ENCODE assay signal across 19 cellular contexts in genomic region chr3:36695769-36696137, GRCh38.
A peak's percentile ranks its signal among the peaks of the same experiment; 100 is the strongest.
DNase-seq lines count a peak whose midpoint lies in the region; ATAC-seq and TF ChIP-seq lines count a peak whose summit lies in the region.
"Had no signal": no experiment of that assay in that cellular context is flagged by ENCODE, and none has a peak within 500 bp of the region (broad histone marks: within the 10 kb centered on the region; RNA-seq: fewer than 3 reads in every experiment).

No MANE protein-coding gene starts in this region.

- in situ Hi-C loops in astrocyte of the spinal cord (cut with HindIII; ENCODE audit: low sequenced_read_pairs), result no loop called here

- BruUV-seq in PC-9 (replicated peaks; lab: Mats Ljungman, UMichigan), result no TSS peak

- H3K4me3 ChIP-seq in AG04449 (ENCODE audit: low read depth, low read length), result no peak overlapping the region
- H3K4me3 ChIP-seq in astrocyte of the spinal cord (ENCODE audit: low read depth, low read length), result no peak overlapping the region
- no peak overlapping the region for H3K4me3 ChIP-seq in PC-9
- H3K4me3 ChIP-seq: body of pancreas, SK-N-MC, tibial nerve had no signal

- H3K27me3 ChIP-seq in PC-9 (ENCODE audit: insufficient read depth, low read depth), result no peaks in the 10 kb centered on the region
- H3K27me3 ChIP-seq: body of pancreas, tibial nerve had no signal

- H3K9me3 ChIP-seq in PC-9 (ENCODE audit: insufficient read depth, low read depth), result no peaks in the 10 kb centered on the region
- H3K9me3 ChIP-seq: body of pancreas, tibial nerve had no signal

- no peaks in the 10 kb centered on the region for H3F3A ChIP-seq in PC-9 (ENCODE audit: insufficient read depth, low read depth)

- no peaks in the 10 kb centered on the region for H3K79me2 ChIP-seq in PC-9 (ENCODE audit: low read depth)

- ATAC-seq in HG03039 (IDR thresholded peaks at IDR 0.05; ENCODE audit: unreplicated experiment), result no peak
- ATAC-seq: body of pancreas; CD8-positive, alpha-beta T cell had no signal

- intact Hi-C loops in PC-9 (cut with micrococcal nuclease; ENCODE audit: unreplicated experiment), result loop anchor here (5.0 kb wide), 2 partner anchors 48 to 103 kb away; no protein-coding TSS in a partner anchor

- H4K20me1 ChIP-seq in PC-9 (ENCODE audit: insufficient read depth), result no peaks in the 10 kb centered on the region

- H3K36me3 ChIP-seq in PC-9 (ENCODE audit: low read depth), result no peaks in the 10 kb centered on the region
- H3K36me3 ChIP-seq: tibial nerve had no signal

- H3K4me1 ChIP-seq in PC-9 (replicated peaks; ENCODE audit: insufficient read depth), result peaks cover 13% of the 10 kb centered on the region
- H3K4me1 ChIP-seq: body of pancreas, tibial nerve had no signal

- CTCF ChIA-PET in AG04449 (lab: Yijun Ruan, JAX) (interaction anchor here (0.7 to 8.0 kb wide), 5 partner anchors 8 to 730 kb away, joined by 3 to 116 read pairs (median 6); no protein-coding TSS in a partner anchor), PC-9 (lab: Charles Lee) (interaction anchor here (0.6 kb wide), 1 partner anchor 565 kb away, joined by 5 read pairs; no protein-coding TSS in a partner anchor)

- POLR2A ChIA-PET in AG04449 (lab: Yijun Ruan, JAX) (interaction anchor here (0.6 to 1.2 kb wide), 3 partner anchors 16 to 170 kb away, joined by 3 to 8 read pairs (median 3); no protein-coding TSS in a partner anchor), PC-9 (lab: Charles Lee; ENCODE audit: unreplicated experiment) (no interaction called here)

- no peak overlapping the region for H2AFZ ChIP-seq in PC-9

- DNase-seq in AG04449 (ENCODE audit: low read depth, low spot score), result peak; percentile 69
- DNase-seq in HS-5 (ENCODE audit: low read depth), result peak; percentile 78
- DNase-seq in astrocyte of the spinal cord (ENCODE audit: low read depth, low spot score), result peak; percentile 67
- peak; percentile 89 for DNase-seq in glomerular visceral epithelial cell (ENCODE audit: extremely low spot score)
- DNase-seq in PC-9, result no peak
- DNase-seq in GM20000 (ENCODE audit: low spot score), result no peak
- no peak for DNase-seq in UCSD-AML1 (lab: John Stamatoyannopoulos, UW; ENCODE audit: unreplicated experiment)
- DNase-seq: activated CD4-positive, alpha-beta T cell treated with anti-CD3 and anti-CD28 coated beads, Interleukin-2, amount 10 ng/mL, durations not matched to agents 7 days and 5 days; activated naive CD4-positive, alpha-beta T cell treated with anti-CD3 and anti-CD28 coated beads, Interleukin-2, amount 10 ng/mL, durations not matched to agents 7 days and 5 days; body of pancreas; CD8-positive, alpha-beta T cell; hippocampal formation; NCI-H1930; retina; stimulated activated naive CD4-positive, alpha-beta T cell treated with Interleukin-2 at 50 U/mL for 16 hours; T1000 had no signal

- no peak overlapping the region for H3K27ac ChIP-seq in PC-9
- H3K27ac ChIP-seq: body of pancreas, SK-N-MC, tibial nerve had no signal

- TF ChIP-seq CTCF in AG04449 (IDR thresholded peaks at IDR 0.05; ENCODE audit: insufficient read depth, low read length, missing control alignments) (no peak), astrocyte of the spinal cord (IDR thresholded peaks at IDR 0.05; ENCODE audit: low read depth, low read length) (no peak), PC-9 (conservative IDR thresholded peaks at IDR 0.05) (no peak), GM20000 (IDR thresholded peaks at IDR 0.05; ENCODE audit: extremely low read depth, missing control alignments) (no peak)

- no peak overlapping the region for H3K4me2 ChIP-seq in PC-9

- no peaks in the 10 kb centered on the region for H3K9me2 ChIP-seq in PC-9 (ENCODE audit: insufficient read depth)

Comparison
In these comparisons a context has a peak if more than half of its experiments do, and no peak if none do; other contexts are left out.
1. DNase-seq: peak in AG04449 (single experiment), HS-5 (single experiment), astrocyte of the spinal cord (single experiment) and glomerular visceral epithelial cell (single experiment); none in PC-9 (0 of 2), GM20000 (single experiment) and UCSD-AML1 (single experiment).